1 cellular context compared by ENCODE assay signal in the genomic region with DNA sequence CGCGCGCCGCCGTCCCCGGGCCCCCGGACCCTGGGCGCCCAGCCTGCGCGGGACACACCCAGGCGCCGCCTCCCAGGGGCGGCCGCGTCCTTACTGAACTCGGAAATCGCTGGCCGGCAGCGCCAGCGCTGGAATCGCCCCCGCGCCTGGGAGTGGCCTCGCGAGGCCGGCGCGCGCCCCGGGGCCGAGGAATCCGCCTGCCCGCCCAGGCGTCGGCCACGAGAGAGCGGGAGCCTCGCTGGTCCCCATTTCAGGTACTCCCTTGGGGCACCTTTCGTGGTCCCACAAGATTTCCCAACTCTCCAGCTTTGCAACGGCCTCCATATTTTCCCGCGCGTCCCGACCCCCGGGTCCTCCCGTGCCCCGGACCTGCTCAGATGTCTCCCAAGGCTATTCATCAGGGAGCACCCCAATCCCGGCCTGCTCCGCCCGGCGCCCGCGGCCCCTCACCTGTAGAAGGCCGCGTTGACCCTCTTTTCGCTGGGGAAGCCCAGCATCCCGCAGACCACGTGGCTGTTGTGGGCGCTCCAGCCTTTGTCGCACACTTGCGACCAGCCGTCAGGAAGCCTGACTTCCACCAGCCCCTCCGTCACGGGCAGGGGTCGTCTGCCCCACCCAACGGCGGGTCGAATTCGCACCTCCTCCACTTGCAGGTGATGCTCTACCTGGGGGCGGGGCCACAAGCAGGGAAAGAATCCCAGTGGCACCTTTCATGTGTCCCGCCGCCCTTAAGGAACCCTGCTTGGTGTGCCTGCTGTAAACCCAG.
TF ChIP-seq lines count a peak whose summit lies in the region.

No MANE protein-coding gene starts in this region.

TF ChIP-seq in H1, 55 proteins besides CTCF, POLR2A, EP300 and RAD21:
- TF ChIP-seq SIX5 (IDR thresholded peaks at IDR 0.05; ENCODE audit: low read depth, low read length), result no peak
- peak; percentile 46 for TF ChIP-seq ASH2L (IDR thresholded peaks at IDR 0.05; ENCODE audit: low read length)
- no peak for TF ChIP-seq CTBP2 (IDR thresholded peaks at IDR 0.05; ENCODE audit: borderline replicate concordance, insufficient read depth, insufficient read length, low read length)
- peak; percentile 71; the same call in 1 of the 2 replicates for TF ChIP-seq PHF8 (conservative IDR thresholded peaks at IDR 0.05; ENCODE audit: low read depth, low read length)
- TF ChIP-seq HDAC2 (IDR thresholded peaks at IDR 0.05; ENCODE audit: borderline replicate concordance in 1 of 2, low read depth in 2 of 2, low read length in 2 of 2), result peak in 1 of 2 experiments; percentile 85; a peak in 1 of 4 replicates
- no peak for TF ChIP-seq JUND (IDR thresholded peaks at IDR 0.05; ENCODE audit: low read length)
- TF ChIP-seq RBBP5 (IDR thresholded peaks at IDR 0.05; ENCODE audit: borderline replicate concordance, low read depth, low read length), result peak; percentile 29; the same call in 1 of the 2 replicates
- TF ChIP-seq, protein P1, sequence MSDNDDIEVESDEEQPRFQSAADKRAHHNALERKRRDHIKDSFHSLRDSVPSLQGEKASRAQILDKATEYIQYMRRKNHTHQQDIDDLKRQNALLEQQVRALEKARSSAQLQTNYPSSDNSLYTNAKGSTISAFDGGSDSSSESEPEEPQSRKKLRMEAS (IDR thresholded peaks at IDR 0.05), result peak; percentile 95
- TF ChIP-seq CBX8 (IDR thresholded peaks at IDR 0.05; ENCODE audit: borderline replicate concordance, low read depth, low read length), result no peak
- peak; percentile 53 for TF ChIP-seq EZH2 (IDR thresholded peaks at IDR 0.05; ENCODE audit: low read depth, low read length, severe bottlenecking)
- TF ChIP-seq, protein P2, sequence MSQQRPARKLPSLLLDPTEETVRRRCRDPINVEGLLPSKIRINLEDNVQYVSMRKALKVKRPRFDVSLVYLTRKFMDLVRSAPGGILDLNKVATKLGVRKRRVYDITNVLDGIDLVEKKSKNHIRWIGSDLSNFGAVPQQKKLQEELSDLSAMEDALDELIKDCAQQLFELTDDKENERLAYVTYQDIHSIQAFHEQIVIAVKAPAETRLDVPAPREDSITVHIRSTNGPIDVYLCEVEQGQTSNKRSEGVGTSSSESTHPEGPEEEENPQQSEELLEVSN (IDR thresholded peaks at IDR 0.05), result peak; percentile 90
- TF ChIP-seq SAP30 (IDR thresholded peaks at IDR 0.05; ENCODE audit: insufficient read depth, insufficient replicate concordance, low read length), result peak; percentile 67
- no peak for TF ChIP-seq GABPA (IDR thresholded peaks at IDR 0.05; ENCODE audit: borderline replicate concordance, insufficient read depth, low read length)
- TF ChIP-seq POU5F1 (IDR thresholded peaks at IDR 0.05; ENCODE audit: low read depth, low read length), result no peak
- peak; percentile 42 for TF ChIP-seq TAF7 (optimal IDR thresholded peaks at IDR 0.05; ENCODE audit: borderline replicate concordance, low read depth, low read length)
- no peak for TF ChIP-seq BRCA1 (IDR thresholded peaks at IDR 0.05; ENCODE audit: low read depth, low read length)
- peak; percentile 82; the same call in 1 of the 2 replicates for TF ChIP-seq POLR2AphosphoS5 (IDR thresholded peaks at IDR 0.05; ENCODE audit: low read depth, low read length)
- peak; percentile 62; the same call in 1 of the 2 replicates for TF ChIP-seq SUZ12 (IDR thresholded peaks at IDR 0.05; ENCODE audit: low read length)
- TF ChIP-seq TBP (IDR thresholded peaks at IDR 0.05; ENCODE audit: low read depth, low read length), result peak; percentile 51; the same call in 1 of the 2 replicates
- TF ChIP-seq, protein P3, sequence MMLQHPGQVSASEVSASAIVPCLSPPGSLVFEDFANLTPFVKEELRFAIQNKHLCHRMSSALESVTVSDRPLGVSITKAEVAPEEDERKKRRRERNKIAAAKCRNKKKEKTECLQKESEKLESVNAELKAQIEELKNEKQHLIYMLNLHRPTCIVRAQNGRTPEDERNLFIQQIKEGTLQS (IDR thresholded peaks at IDR 0.05; ENCODE audit: insufficient read depth, low read depth, low read length), result no peak
- TF ChIP-seq KDM4A (IDR thresholded peaks at IDR 0.05; ENCODE audit: low read depth, low read length, severe bottlenecking), result peak; percentile 92
- TF ChIP-seq JUN (IDR thresholded peaks at IDR 0.05; ENCODE audit: low read depth, low read length), result no peak
- peak; percentile 63 for TF ChIP-seq TAF1 (IDR thresholded peaks at IDR 0.05; ENCODE audit: low read depth, low read length)
- peak; percentile 62 for TF ChIP-seq EGR1 (IDR thresholded peaks at IDR 0.05; ENCODE audit: borderline replicate concordance, low read depth, low read length)
- TF ChIP-seq NRF1 (IDR thresholded peaks at IDR 0.05; ENCODE audit: low read depth, low read length), result no peak
- no peak for TF ChIP-seq KDM5A (IDR thresholded peaks at IDR 0.05; ENCODE audit: low read length)
- TF ChIP-seq CREB1 (IDR thresholded peaks at IDR 0.05), result peak; percentile 78; the same call in 1 of the 2 replicates
